In genomic region chr2:156338578-156338977, GRCh38 we compare ENCODE assay signal across 15 cellular contexts. TPM values are rescaled to one million over a fixed set of nuclear protein-coding genes. Genes with fewer than 3 reads are reported as not detected.
DNase-seq lines count a peak whose midpoint lies in the region; ATAC-seq, FAIRE-seq and TF ChIP-seq lines count a peak whose summit lies in the region.
"Had no signal": no experiment of that assay in that cellular context is flagged by ENCODE, and none has a peak within 500 bp of the region (broad histone marks: within the 10 kb centered on the region; RNA-seq: fewer than 3 reads in every experiment).

No MANE protein-coding gene starts in this region.

- no peaks in the 10 kb centered on the region for H4K20me1 ChIP-seq in OCI-LY7 (ENCODE audit: insufficient read depth, low read length)

- H3K4me3 ChIP-seq in CD8-positive, alpha-beta memory T cell (ENCODE audit: low read length) = no peak overlapping the region
- H3K4me3 ChIP-seq in OCI-LY7 (ENCODE audit: low read depth, low read length, poor library complexity, severe bottlenecking) = no peak overlapping the region

- intact Hi-C loops in OCI-LY7 (cut with micrococcal nuclease; ENCODE audit: unreplicated experiment) = no loop called here

- BruUV-seq in OCI-LY7 (replicated peaks; lab: Mats Ljungman, UMichigan) = no TSS peak

- H3K27me3 Mint-ChIP-seq in CD8-positive, alpha-beta memory T cell = peaks cover 0 to 13% of the 10 kb centered on the region in 2 donors
- H3K27me3 Mint-ChIP-seq in neural crest cell (ENCODE audit: low read depth) = no peaks in the 10 kb centered on the region
- H3K27me3 Mint-ChIP-seq: central memory CD8-positive, alpha-beta T cell had no signal

- H3K79me2 ChIP-seq in OCI-LY7 (ENCODE audit: insufficient read depth, low read depth, low read length) = no peaks in the 10 kb centered on the region

- DNase-seq in CD8-positive, alpha-beta memory T cell = no peak
- DNase-seq in GM19239 (ENCODE audit: insufficient read length, low spot score) (no peak), neural crest cell (ENCODE audit: low read depth, low spot score) (no peak), OCI-LY7 (ENCODE audit: low spot score) (no peak), CD1c-positive myeloid dendritic cell (ENCODE audit: extremely low spot score) (no peak), NCI-H1048 (lab: John Stamatoyannopoulos, UW) (no peak)
- DNase-seq: CD4-positive, alpha-beta memory T cell; kidney; stimulated activated CD4-positive, alpha-beta T cell treated with anti-CD3 and anti-CD28 coated beads, Interleukin-1b, Interleukin-23, amount 100 ng/mL, for 48 hours had no signal

- peaks cover 41 to 63% (median 58%) of the 10 kb centered on the region in 3 donors for H3K4me1 Mint-ChIP-seq in CD8-positive, alpha-beta memory T cell
- H3K4me1 Mint-ChIP-seq in neural crest cell = peaks cover 56% of the 10 kb centered on the region

- H3K9me3 ChIP-seq in CD8-positive, alpha-beta memory T cell (ENCODE audit: low read length) = no peaks in the 10 kb centered on the region
- no peaks in the 10 kb centered on the region for H3K9me3 ChIP-seq in OCI-LY7 (ENCODE audit: low read length)

- peaks cover 0 to 18% (median 0%) of the 10 kb centered on the region in 3 donors for H3K36me3 Mint-ChIP-seq in CD8-positive, alpha-beta memory T cell
- H3K36me3 Mint-ChIP-seq in neural crest cell (ENCODE audit: low read depth) = no peaks in the 10 kb centered on the region

- H3K4me1 ChIP-seq in CD8-positive, alpha-beta memory T cell (ENCODE audit: insufficient read depth, low read length) = peaks cover 35% of the 10 kb centered on the region
- H3K4me1 ChIP-seq in OCI-LY7 (ENCODE audit: insufficient read depth, low read length, poor library complexity, severe bottlenecking) = peaks cover 19% of the 10 kb centered on the region

- H3K27ac Mint-ChIP-seq in CD8-positive, alpha-beta memory T cell = peak overlapping the region in 4 of 8 donors; percentile 32 to 96 (median 59)
- H3K27ac Mint-ChIP-seq in neural crest cell (ENCODE audit: unreplicated experiment) = no peak overlapping the region

- H3K9me2 ChIP-seq in OCI-LY7 (ENCODE audit: insufficient read depth, low read length) = no peaks in the 10 kb centered on the region

- no peak for TF ChIP-seq CTCF in neural crest cell (conservative IDR thresholded peaks at IDR 0.05)
- TF ChIP-seq CTCF in OCI-LY7 (conservative IDR thresholded peaks at IDR 0.05; ENCODE audit: low read length) = no peak

- peaks cover 0 to 3% (median 0%) of the 10 kb centered on the region in 5 donors for H3K9me3 Mint-ChIP-seq in CD8-positive, alpha-beta memory T cell
- H3K9me3 Mint-ChIP-seq in neural crest cell = no peaks in the 10 kb centered on the region
- H3K9me3 Mint-ChIP-seq: activated T-helper 1 cell treated with anti-CD3 and anti-CD28 coated beads, Interleukin-12 subunit alpha, Interleukin-12 subunit beta, Interleukin-2, Interleukin-4 antibody, amounts not matched to agents 30 ng/mL and 10 ng/mL and 1 ng/mL, durations not matched to agents 14 hours and 24 hours and 36 hours; central memory CD8-positive, alpha-beta T cell had no signal

- H3K36me3 ChIP-seq in CD8-positive, alpha-beta memory T cell (ENCODE audit: insufficient read depth, low read length) = no peaks in the 10 kb centered on the region
- H3K36me3 ChIP-seq in OCI-LY7 (ENCODE audit: insufficient read depth, low read length) = no peaks in the 10 kb centered on the region

- no peak overlapping the region for H2AFZ ChIP-seq in OCI-LY7 (ENCODE audit: low read length)

- no peak for ATAC-seq in GM21786 (IDR thresholded peaks at IDR 0.05; ENCODE audit: unreplicated experiment)

- POLR2A ChIA-PET in CD8-positive, alpha-beta memory T cell (lab: Charles Lee) = no interaction called here
- POLR2A ChIA-PET in OCI-LY7 (lab: Charles Lee) = interaction anchor here (0.6 kb wide), 1 partner anchor 396 kb away, joined by 4 read pairs; no protein-coding TSS in a partner anchor

- CTCF ChIA-PET in CD8-positive, alpha-beta memory T cell (lab: Charles Lee) = no interaction called here
- CTCF ChIA-PET in OCI-LY7 (lab: Charles Lee; ENCODE audit: unreplicated experiment) = no interaction called here

- FAIRE-seq in GM19239 (lab: Jason Lieb, UNC) = peak; percentile 81
- FAIRE-seq: GM12891 had no signal

- H3K4me3 Mint-ChIP-seq in CD8-positive, alpha-beta memory T cell = peak overlapping the region in 1 of 7 donors; percentile 93
- peak overlapping the region; percentile 76 for H3K4me3 Mint-ChIP-seq in neural crest cell
- H3K4me3 Mint-ChIP-seq: activated T-helper 1 cell treated with anti-CD3 and anti-CD28 coated beads, Interleukin-12 subunit alpha, Interleukin-12 subunit beta, Interleukin-2, Interleukin-4 antibody, amounts not matched to agents 30 ng/mL and 10 ng/mL and 1 ng/mL, durations not matched to agents 14 hours and 24 hours and 36 hours; central memory CD8-positive, alpha-beta T cell had no signal

- H3K27me3 ChIP-seq in CD8-positive, alpha-beta memory T cell (ENCODE audit: insufficient read depth, low read length, poor library complexity, severe bottlenecking) = no peaks in the 10 kb centered on the region

- H3K4me2 ChIP-seq in OCI-LY7 (ENCODE audit: low read length) = no peak overlapping the region

- H3K27ac ChIP-seq in CD8-positive, alpha-beta memory T cell (ENCODE audit: low read depth, low read length) = peak overlapping the region; percentile 43
- H3K27ac ChIP-seq in angular gyrus (ENCODE audit: low read depth, low read length) (peak overlapping the region; percentile 65), OCI-LY7 (ENCODE audit: low read depth, low read length, poor library complexity, severe bottlenecking) (no peak overlapping the region)
- H3K27ac ChIP-seq: RWPE1 had no signal

RNA-seq across cellular contexts. Expression of gene NR4A2, which starts 6.1 kb away (rescaled TPM):
- total RNA-seq in CD8-positive, alpha-beta memory T cell = 10 to 100 TPM; 19.7 to 21.9 TPM
- 25.5 TPM for polyA plus RNA-seq in CD8-positive, alpha-beta memory T cell
- 7.8 and 7.9 TPM in 2 replicates for total RNA-seq in neural crest cell
- not detected in 2 replicates for total RNA-seq in OCI-LY7 (2014; rRNA removed; shearing (Covaris generic))
- total RNA-seq in OCI-LY7 (2022) = 0.13 and 0.59 TPM in 2 replicates
